In the genomic region with DNA sequence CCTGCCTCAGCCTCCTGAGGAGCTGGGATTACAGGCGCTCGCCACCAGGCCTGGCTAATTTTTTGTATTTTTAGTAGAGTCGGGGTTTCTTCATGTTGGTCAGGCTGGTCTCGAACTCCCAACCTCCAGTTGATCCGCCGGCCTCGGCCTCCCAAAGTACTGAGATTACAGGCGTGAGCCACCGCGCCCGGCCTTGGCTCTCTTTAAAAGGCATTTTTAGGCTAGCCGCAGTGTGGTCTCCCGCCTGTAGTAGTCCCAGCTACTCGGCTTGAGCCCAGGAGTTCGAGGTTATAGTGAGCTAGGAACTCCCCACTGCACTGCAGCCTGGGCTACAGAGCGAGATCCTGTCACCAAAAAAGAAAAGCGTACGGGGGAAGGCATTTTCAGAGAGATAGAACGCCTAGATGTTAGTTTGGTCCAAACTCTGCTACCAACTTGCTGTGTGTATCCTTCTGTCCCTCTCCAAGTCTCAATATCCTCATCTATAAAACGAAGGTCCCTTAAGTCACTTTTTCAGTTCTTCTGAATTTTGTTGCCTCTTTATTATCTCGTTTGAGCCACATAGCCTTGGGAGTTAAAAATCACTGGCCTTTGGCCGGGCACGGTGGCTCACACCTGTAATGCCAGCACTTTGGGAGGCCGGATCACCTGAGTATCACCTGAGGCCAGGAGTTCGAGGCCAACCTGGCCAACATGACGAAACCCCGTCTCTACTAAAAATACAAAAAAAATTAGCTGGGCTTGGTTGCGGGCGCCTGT, we compare ENCODE assay signal across 1 cellular context.
TF ChIP-seq lines count a peak whose summit lies in the region.

No MANE protein-coding gene starts in this region.

TF ChIP-seq in H1, 55 proteins besides CTCF, POLR2A, EP300 and RAD21:
- no peak for TF ChIP-seq HDAC2 (IDR thresholded peaks at IDR 0.05; ENCODE audit: borderline replicate concordance in 1 of 2, low read depth in 2 of 2, low read length in 2 of 2)
- peak; percentile 26; the same call in 1 of the 2 replicates for TF ChIP-seq PHF8 (conservative IDR thresholded peaks at IDR 0.05; ENCODE audit: low read depth, low read length)
- TF ChIP-seq CBX5 (IDR thresholded peaks at IDR 0.05; ENCODE audit: low read depth, low read length): no peak
- TF ChIP-seq SP4 (IDR thresholded peaks at IDR 0.05; ENCODE audit: low read length): no peak
- no peak for TF ChIP-seq TBP (IDR thresholded peaks at IDR 0.05; ENCODE audit: low read depth, low read length)
- TF ChIP-seq RBBP5 (IDR thresholded peaks at IDR 0.05; ENCODE audit: borderline replicate concordance, low read depth, low read length): 0 out of 2 replicates have a peak, but pooled peaks have one; percentile 42
- TF ChIP-seq KDM1A (IDR thresholded peaks at IDR 0.05; ENCODE audit: borderline replicate concordance, low read length): no peak
- no peak for TF ChIP-seq YY1 (IDR thresholded peaks at IDR 0.05; ENCODE audit: low read depth, low read length)
- TF ChIP-seq, protein P1, sequence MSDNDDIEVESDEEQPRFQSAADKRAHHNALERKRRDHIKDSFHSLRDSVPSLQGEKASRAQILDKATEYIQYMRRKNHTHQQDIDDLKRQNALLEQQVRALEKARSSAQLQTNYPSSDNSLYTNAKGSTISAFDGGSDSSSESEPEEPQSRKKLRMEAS (IDR thresholded peaks at IDR 0.05): no peak
- no peak for TF ChIP-seq SIX5 (IDR thresholded peaks at IDR 0.05; ENCODE audit: low read depth, low read length)
- TF ChIP-seq, protein P2, sequence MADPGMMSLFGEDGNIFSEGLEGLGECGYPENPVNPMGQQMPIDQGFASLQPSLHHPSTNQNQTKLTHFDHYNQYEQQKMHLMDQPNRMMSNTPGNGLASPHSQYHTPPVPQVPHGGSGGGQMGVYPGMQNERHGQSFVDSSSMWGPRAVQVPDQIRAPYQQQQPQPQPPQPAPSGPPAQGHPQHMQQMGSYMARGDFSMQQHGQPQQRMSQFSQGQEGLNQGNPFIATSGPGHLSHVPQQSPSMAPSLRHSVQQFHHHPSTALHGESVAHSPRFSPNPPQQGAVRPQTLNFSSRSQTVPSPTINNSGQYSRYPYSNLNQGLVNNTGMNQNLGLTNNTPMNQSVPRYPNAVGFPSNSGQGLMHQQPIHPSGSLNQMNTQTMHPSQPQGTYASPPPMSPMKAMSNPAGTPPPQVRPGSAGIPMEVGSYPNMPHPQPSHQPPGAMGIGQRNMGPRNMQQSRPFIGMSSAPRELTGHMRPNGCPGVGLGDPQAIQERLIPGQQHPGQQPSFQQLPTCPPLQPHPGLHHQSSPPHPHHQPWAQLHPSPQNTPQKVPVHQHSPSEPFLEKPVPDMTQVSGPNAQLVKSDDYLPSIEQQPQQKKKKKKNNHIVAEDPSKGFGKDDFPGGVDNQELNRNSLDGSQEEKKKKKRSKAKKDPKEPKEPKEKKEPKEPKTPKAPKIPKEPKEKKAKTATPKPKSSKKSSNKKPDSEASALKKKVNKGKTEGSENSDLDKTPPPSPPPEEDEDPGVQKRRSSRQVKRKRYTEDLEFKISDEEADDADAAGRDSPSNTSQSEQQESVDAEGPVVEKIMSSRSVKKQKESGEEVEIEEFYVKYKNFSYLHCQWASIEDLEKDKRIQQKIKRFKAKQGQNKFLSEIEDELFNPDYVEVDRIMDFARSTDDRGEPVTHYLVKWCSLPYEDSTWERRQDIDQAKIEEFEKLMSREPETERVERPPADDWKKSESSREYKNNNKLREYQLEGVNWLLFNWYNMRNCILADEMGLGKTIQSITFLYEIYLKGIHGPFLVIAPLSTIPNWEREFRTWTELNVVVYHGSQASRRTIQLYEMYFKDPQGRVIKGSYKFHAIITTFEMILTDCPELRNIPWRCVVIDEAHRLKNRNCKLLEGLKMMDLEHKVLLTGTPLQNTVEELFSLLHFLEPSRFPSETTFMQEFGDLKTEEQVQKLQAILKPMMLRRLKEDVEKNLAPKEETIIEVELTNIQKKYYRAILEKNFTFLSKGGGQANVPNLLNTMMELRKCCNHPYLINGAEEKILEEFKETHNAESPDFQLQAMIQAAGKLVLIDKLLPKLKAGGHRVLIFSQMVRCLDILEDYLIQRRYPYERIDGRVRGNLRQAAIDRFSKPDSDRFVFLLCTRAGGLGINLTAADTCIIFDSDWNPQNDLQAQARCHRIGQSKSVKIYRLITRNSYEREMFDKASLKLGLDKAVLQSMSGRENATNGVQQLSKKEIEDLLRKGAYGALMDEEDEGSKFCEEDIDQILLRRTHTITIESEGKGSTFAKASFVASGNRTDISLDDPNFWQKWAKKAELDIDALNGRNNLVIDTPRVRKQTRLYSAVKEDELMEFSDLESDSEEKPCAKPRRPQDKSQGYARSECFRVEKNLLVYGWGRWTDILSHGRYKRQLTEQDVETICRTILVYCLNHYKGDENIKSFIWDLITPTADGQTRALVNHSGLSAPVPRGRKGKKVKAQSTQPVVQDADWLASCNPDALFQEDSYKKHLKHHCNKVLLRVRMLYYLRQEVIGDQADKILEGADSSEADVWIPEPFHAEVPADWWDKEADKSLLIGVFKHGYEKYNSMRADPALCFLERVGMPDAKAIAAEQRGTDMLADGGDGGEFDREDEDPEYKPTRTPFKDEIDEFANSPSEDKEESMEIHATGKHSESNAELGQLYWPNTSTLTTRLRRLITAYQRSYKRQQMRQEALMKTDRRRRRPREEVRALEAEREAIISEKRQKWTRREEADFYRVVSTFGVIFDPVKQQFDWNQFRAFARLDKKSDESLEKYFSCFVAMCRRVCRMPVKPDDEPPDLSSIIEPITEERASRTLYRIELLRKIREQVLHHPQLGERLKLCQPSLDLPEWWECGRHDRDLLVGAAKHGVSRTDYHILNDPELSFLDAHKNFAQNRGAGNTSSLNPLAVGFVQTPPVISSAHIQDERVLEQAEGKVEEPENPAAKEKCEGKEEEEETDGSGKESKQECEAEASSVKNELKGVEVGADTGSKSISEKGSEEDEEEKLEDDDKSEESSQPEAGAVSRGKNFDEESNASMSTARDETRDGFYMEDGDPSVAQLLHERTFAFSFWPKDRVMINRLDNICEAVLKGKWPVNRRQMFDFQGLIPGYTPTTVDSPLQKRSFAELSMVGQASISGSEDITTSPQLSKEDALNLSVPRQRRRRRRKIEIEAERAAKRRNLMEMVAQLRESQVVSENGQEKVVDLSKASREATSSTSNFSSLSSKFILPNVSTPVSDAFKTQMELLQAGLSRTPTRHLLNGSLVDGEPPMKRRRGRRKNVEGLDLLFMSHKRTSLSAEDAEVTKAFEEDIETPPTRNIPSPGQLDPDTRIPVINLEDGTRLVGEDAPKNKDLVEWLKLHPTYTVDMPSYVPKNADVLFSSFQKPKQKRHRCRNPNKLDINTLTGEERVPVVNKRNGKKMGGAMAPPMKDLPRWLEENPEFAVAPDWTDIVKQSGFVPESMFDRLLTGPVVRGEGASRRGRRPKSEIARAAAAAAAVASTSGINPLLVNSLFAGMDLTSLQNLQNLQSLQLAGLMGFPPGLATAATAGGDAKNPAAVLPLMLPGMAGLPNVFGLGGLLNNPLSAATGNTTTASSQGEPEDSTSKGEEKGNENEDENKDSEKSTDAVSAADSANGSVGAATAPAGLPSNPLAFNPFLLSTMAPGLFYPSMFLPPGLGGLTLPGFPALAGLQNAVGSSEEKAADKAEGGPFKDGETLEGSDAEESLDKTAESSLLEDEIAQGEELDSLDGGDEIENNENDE (IDR thresholded peaks at IDR 0.05; ENCODE audit: insufficient replicate concordance, low read length): no peak
- TF ChIP-seq KDM4A (IDR thresholded peaks at IDR 0.05; ENCODE audit: low read depth, low read length, severe bottlenecking): no peak
- TF ChIP-seq NRF1 (IDR thresholded peaks at IDR 0.05; ENCODE audit: low read depth, low read length): no peak
- TF ChIP-seq RFX5 (IDR thresholded peaks at IDR 0.05; ENCODE audit: borderline replicate concordance, low read depth, low read length): no peak
